12 cellular contexts compared by ENCODE assay signal in genomic region chr17:1834378-1835149, GRCh38. TPM values are rescaled to one million over a fixed set of nuclear protein-coding genes. Genes with fewer than 3 reads are reported as not detected.
DNase-seq lines count a peak whose midpoint lies in the region; ATAC-seq and TF ChIP-seq lines count a peak whose summit lies in the region.
"Had no signal": no experiment of that assay in that cellular context is flagged by ENCODE, and none has a peak within 500 bp of the region (broad histone marks: within the 10 kb centered on the region; RNA-seq: fewer than 3 reads in every experiment).

No MANE protein-coding gene starts in this region.

- no peaks in the 10 kb centered on the region for H3K9me2 ChIP-seq in OCI-LY7 (ENCODE audit: insufficient read depth, low read length)

- no peaks in the 10 kb centered on the region; the same call in 1 of the 2 replicates for H3K9me3 ChIP-seq in OCI-LY7 (ENCODE audit: low read length)
- H3K9me3 ChIP-seq: left ventricle myocardium inferior had no signal

- peaks cover 73% of the 10 kb centered on the region for H3K36me3 ChIP-seq in OCI-LY7 (ENCODE audit: insufficient read depth, low read length)
- H3K36me3 ChIP-seq: left ventricle myocardium inferior had no signal

- DNase-seq in activated CD4-positive, alpha-beta T cell treated with anti-CD3 and anti-CD28 coated beads for 48 hours = peak; percentile 53
- DNase-seq in activated CD4-positive, alpha-beta T cell treated with anti-CD3 and anti-CD28 coated beads, Interleukin-2, amount 50 U/mL, for 1 hour = no peak
- DNase-seq in OCI-LY7 (ENCODE audit: low spot score) = no peak
- DNase-seq in stimulated activated CD4-positive, alpha-beta T cell treated with anti-CD3 and anti-CD28 coated beads, Interleukin-2, amount 100 ng/mL, for 48 hours = peak; percentile 20 to 26
- DNase-seq in cerebellum (ENCODE audit: low spot score) = no peak
- no peak for DNase-seq in omental fat pad (ENCODE audit: low spot score)
- DNase-seq: effector memory CD4-positive, alpha-beta T cell; left ventricle myocardium inferior; NCI-H2029 had no signal

- no peak overlapping the region for H2AFZ ChIP-seq in OCI-LY7 (ENCODE audit: low read length)

- POLR2A ChIA-PET in OCI-LY7 (lab: Charles Lee) = interaction anchor here (1.3 to 1.5 kb wide), 2 partner anchors 9 to 118 kb away, joined by 4 read pairs; no protein-coding TSS in a partner anchor

- no TSS peak for BruUV-seq in OCI-LY7 (replicated peaks; lab: Mats Ljungman, UMichigan)

- no peak for TF ChIP-seq CTCF in OCI-LY7 (conservative IDR thresholded peaks at IDR 0.05; ENCODE audit: low read length)
- TF ChIP-seq CTCF in omental fat pad (IDR thresholded peaks at IDR 0.05) = no peak

- H3K4me3 ChIP-seq in OCI-LY7 (ENCODE audit: low read depth, low read length, poor library complexity, severe bottlenecking) = no peak overlapping the region
- H3K4me3 ChIP-seq: left ventricle myocardium inferior, skin epidermis had no signal

- ATAC-seq in HG02759 (IDR thresholded peaks at IDR 0.05; ENCODE audit: unreplicated experiment) = peak; percentile 51
- no peak for ATAC-seq in omental fat pad (ENCODE audit: low FRiP score)
- ATAC-seq in GM19467 (IDR thresholded peaks at IDR 0.05; ENCODE audit: unreplicated experiment) = no peak

- peak overlapping the region; percentile 21; the same call in 1 of the 2 replicates for H3K4me2 ChIP-seq in OCI-LY7 (ENCODE audit: low read length)

- CTCF ChIA-PET in OCI-LY7 (lab: Charles Lee; ENCODE audit: unreplicated experiment) = no interaction called here

- intact Hi-C loops in OCI-LY7 (cut with micrococcal nuclease; ENCODE audit: unreplicated experiment) = loop anchor here (5.0 kb wide), 1 partner anchor 112 kb away; the partner anchor contains the start of gene WDR81

- H3K79me2 ChIP-seq in OCI-LY7 (ENCODE audit: insufficient read depth, low read depth, low read length) = peaks cover 94% of the 10 kb centered on the region

- peak overlapping the region; percentile 1 for H3K27ac ChIP-seq in OCI-LY7 (ENCODE audit: low read depth, low read length, poor library complexity, severe bottlenecking)
- H3K27ac ChIP-seq: left ventricle myocardium inferior, skin epidermis had no signal

- H3K4me1 ChIP-seq in OCI-LY7 (ENCODE audit: insufficient read depth, low read length, poor library complexity, severe bottlenecking) = peaks cover 36% of the 10 kb centered on the region

- peaks cover 10% of the 10 kb centered on the region; the same call in 1 of the 2 replicates for H4K20me1 ChIP-seq in OCI-LY7 (ENCODE audit: insufficient read depth, low read length)

RNA-seq across cellular contexts. Expression of gene RPA1, which starts 4.8 kb away (rescaled TPM):
- total RNA-seq in OCI-LY7 (2014; rRNA removed; shearing (Covaris generic)) = 55.5 and 90.2 TPM in 2 replicates
- total RNA-seq in OCI-LY7 (2022) (184 and 196 TPM in 2 replicates), cerebellum (15.9 TPM), omental fat pad (10 to 100 TPM; 22.8 to 31.4 (median 24.1) TPM)

RNA-seq across cellular contexts. Expression of gene SMYD4, which starts 4.9 kb away (rescaled TPM):
- total RNA-seq in OCI-LY7 (2014; rRNA removed; shearing (Covaris generic)) = 21.3 and 27.5 TPM in 2 replicates
- total RNA-seq in OCI-LY7 (2022) (33.5 and 36.4 TPM in 2 replicates), cerebellum (12.3 TPM), omental fat pad (10 to 100 TPM in 3 of 4 donors, 1 to 10 TPM in 1; 9.1 to 28.2 (median 20.3) TPM)

Comparison
In these comparisons a context has a peak if more than half of its experiments do, and no peak if none do; other contexts are left out.
1. DNase-seq: peak in activated CD4-positive, alpha-beta T cell treated with anti-CD3 and anti-CD28 coated beads for 48 hours (single experiment) and stimulated activated CD4-positive, alpha-beta T cell treated with anti-CD3 and anti-CD28 coated beads, Interleukin-2, amount 100 ng/mL, for 48 hours (2 of 2); none in activated CD4-positive, alpha-beta T cell treated with anti-CD3 and anti-CD28 coated beads, Interleukin-2, amount 50 U/mL, for 1 hour (single experiment), OCI-LY7 (single experiment), cerebellum (single experiment) and omental fat pad (single experiment).